In the genomic region with DNA sequence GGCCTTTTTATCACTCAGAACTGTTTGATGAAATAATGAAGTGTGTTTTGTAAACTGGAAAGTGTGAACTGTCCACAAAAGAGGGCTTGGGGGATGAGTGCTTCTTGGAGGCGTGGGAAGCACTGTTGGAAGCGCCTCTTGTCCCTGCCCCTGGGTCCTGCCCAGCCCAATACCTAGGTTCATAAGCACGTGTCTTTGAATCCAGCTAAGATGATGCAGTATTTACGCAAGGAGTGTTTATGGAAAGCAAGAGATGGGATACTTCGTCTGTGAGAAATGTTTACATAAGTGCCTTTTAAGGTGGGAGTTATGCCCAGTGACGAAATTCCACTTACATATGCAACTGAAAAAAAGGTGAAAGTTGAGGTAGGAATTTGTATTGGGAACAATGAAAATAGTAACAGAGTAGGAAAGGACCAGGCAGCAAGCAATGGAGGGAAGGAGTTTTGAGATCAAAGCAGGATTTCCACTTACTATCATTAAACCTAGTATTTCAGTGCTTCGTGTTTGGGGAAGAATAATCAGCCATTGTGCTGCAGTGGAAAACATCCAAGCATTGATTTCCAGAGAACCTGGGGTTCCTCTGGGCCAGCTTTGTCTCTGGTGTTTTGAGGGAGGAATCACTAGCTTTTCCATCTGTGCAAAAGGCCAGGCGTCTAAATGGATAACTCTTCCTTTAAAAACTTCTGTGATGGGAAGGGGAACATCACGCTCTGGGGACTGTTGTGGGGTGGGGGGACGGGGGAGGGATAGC, we compare ENCODE assay signal across 12 cellular contexts.
"Had no signal": no experiment of that assay in that cellular context is flagged by ENCODE, and none has a peak within 500 bp of the region (broad histone marks: within the 10 kb centered on the region; RNA-seq: fewer than 3 reads in every experiment).

No MANE protein-coding gene starts in this region.

- H3K27me3 ChIP-seq: brain microvascular endothelial cell, sigmoid colon had no signal

- DNase-seq: activated CD4-positive, alpha-beta T cell treated with anti-CD3 and anti-CD28 coated beads, Interleukin-2, amount 50 U/mL, for 4 hours; activated CD4-positive, CD25-positive, alpha-beta regulatory T cell treated with anti-CD3 and anti-CD28 coated beads, Interleukin-2, amount 50 U/mL, for 72 hours; activated T-cell treated with anti-CD3 and anti-CD28 coated beads, Interleukin-2, amount 50 U/mL, for 1 hour; amniotic stem cell; brain microvascular endothelial cell; kidney glomerular epithelial cell; naive thymus-derived CD4-positive, alpha-beta T cell; sigmoid colon; stimulated activated CD4-positive, alpha-beta T cell treated with anti-CD3 and anti-CD28 coated beads, Interleukin-12 subunit alpha, Interleukin-12 subunit beta, amount 100 ng/mL, for 4 hours; stimulated activated CD8-positive, alpha-beta memory T cell treated with anti-CD3 and anti-CD28 coated beads, Interleukin-4, amount 100 ng/mL, for 48 hours; stimulated activated naive CD8-positive, alpha-beta T cell treated with anti-CD3 and anti-CD28 coated beads, Interleukin-15, Interleukin-2, amounts not matched to agents 100 U/mL and 50 U/mL, for 24 hours had no signal

- H3K36me3 ChIP-seq: brain microvascular endothelial cell, sigmoid colon, thoracic aorta had no signal

- H3K4me3 ChIP-seq: sigmoid colon, thoracic aorta had no signal

- H3K27ac ChIP-seq: brain microvascular endothelial cell, sigmoid colon, thoracic aorta had no signal

- ATAC-seq: naive thymus-derived CD4-positive, alpha-beta T cell; stimulated activated naive CD8-positive, alpha-beta T cell treated with anti-CD3 and anti-CD28 coated beads, Interleukin-15, Interleukin-2, amounts not matched to agents 100 U/mL and 50 U/mL, for 24 hours had no signal

- H3K9me3 ChIP-seq: sigmoid colon, thoracic aorta had no signal
